Comparison of ENCODE assay signal across 11 cellular contexts in genomic region chr10:61866700-61867368, GRCh38. TPM values are rescaled to one million over a fixed set of nuclear protein-coding genes. Genes with fewer than 3 reads are reported as not detected.
A peak's percentile ranks its signal among the peaks of the same experiment; 100 is the strongest.
DNase-seq lines count a peak whose midpoint lies in the region; ATAC-seq and TF ChIP-seq lines count a peak whose summit lies in the region.
"Had no signal": no experiment of that assay in that cellular context is flagged by ENCODE, and none has a peak within 500 bp of the region (broad histone marks: within the 10 kb centered on the region; RNA-seq: fewer than 3 reads in every experiment).

No MANE protein-coding gene starts in this region.

- no peaks in the 10 kb centered on the region for H3K36me3 ChIP-seq in breast epithelium
- no peaks in the 10 kb centered on the region for H3K36me3 ChIP-seq in tibial artery
- no peaks in the 10 kb centered on the region for H3K36me3 ChIP-seq in PC-3 (ENCODE audit: low read depth, low read length)

- ATAC-seq in activated naive CD4-positive, alpha-beta T cell treated with anti-CD3 and anti-CD28 coated beads, Interleukin-2, amount 50 U/mL, for 72 hours, result peak; percentile 47 to 80
- no peak for ATAC-seq in memory B cell (ENCODE audit: low read depth)
- no peak for ATAC-seq in PC-3
- no peak for ATAC-seq in left colon
- ATAC-seq: Right ventricle myocardium inferior had no signal

- H3K79me2 ChIP-seq in PC-3 (ENCODE audit: low read length), result no peaks in the 10 kb centered on the region

- no peak overlapping the region for H3K9ac ChIP-seq in PC-3 (ENCODE audit: low read length)

- no peaks in the 10 kb centered on the region for H3K9me3 Mint-ChIP-seq in MCF 10A (ENCODE audit: unreplicated experiment)
- no peaks in the 10 kb centered on the region for H3K9me3 Mint-ChIP-seq in activated naive CD4-positive, alpha-beta T cell treated with anti-CD3 and anti-CD28 coated beads, Interleukin-2, amount 50 U/mL, for 72 hours
- H3K9me3 Mint-ChIP-seq in memory B cell, result no peaks in the 10 kb centered on the region

- peaks cover 6% of the 10 kb centered on the region for H3K9me2 ChIP-seq in PC-3 (replicated peaks; ENCODE audit: low read length)

- H3K9me3 ChIP-seq in breast epithelium (no peaks in the 10 kb centered on the region), tibial artery (no peaks in the 10 kb centered on the region), PC-3 (ENCODE audit: low read length) (no peaks in the 10 kb centered on the region)

- H3K4me3 ChIP-seq in breast epithelium (peak overlapping the region; percentile 31 to 67 (median 55)), tibial artery (peak overlapping the region; percentile 53 to 55), PC-3 (ENCODE audit: low read length) (no peak overlapping the region)

- no peaks in the 10 kb centered on the region for H3K27me3 Mint-ChIP-seq in MCF 10A (ENCODE audit: insufficient read depth, unreplicated experiment)
- no peaks in the 10 kb centered on the region for H3K27me3 Mint-ChIP-seq in memory B cell

- H3K27me3 ChIP-seq in breast epithelium (no peaks in the 10 kb centered on the region), tibial artery (no peaks in the 10 kb centered on the region), PC-3 (ENCODE audit: low read length) (no peaks in the 10 kb centered on the region)

- TF ChIP-seq POLR2A in breast epithelium (IDR thresholded peaks at IDR 0.05), result no peak

- H3F3A ChIP-seq in PC-3 (ENCODE audit: low read length, unreplicated experiment), result peaks cover 6% of the 10 kb centered on the region

- no peak overlapping the region for H3K27ac Mint-ChIP-seq in MCF 10A (ENCODE audit: low read depth, unreplicated experiment)
- no peak overlapping the region for H3K27ac Mint-ChIP-seq in activated naive CD4-positive, alpha-beta T cell treated with anti-CD3 and anti-CD28 coated beads, Interleukin-2, amount 50 U/mL, for 72 hours
- H3K27ac Mint-ChIP-seq in memory B cell, result peak overlapping the region; percentile 60

- H3K4me1 ChIP-seq in breast epithelium (no peaks in the 10 kb centered on the region), tibial artery (peaks cover 0 to 18% (median 8%) of the 10 kb centered on the region in 4 donors), PC-3 (ENCODE audit: insufficient read depth, low read length) (peaks cover 16% of the 10 kb centered on the region)

- TF ChIP-seq CTCF in breast epithelium (IDR thresholded peaks at IDR 0.05) (no peak), MCF 10A (IDR thresholded peaks at IDR 0.05; ENCODE audit: unreplicated experiment) (no peak), tibial artery (IDR thresholded peaks at IDR 0.05) (no peak), PC-3 (conservative IDR thresholded peaks at IDR 0.05; ENCODE audit: low read depth, low read length) (no peak)

- no peak overlapping the region for H2AFZ ChIP-seq in PC-3 (ENCODE audit: low read length)

- intact Hi-C loops in breast epithelium (cut with DNase I; ENCODE audit: low total_unique reads) (no loop called here), MCF 10A (cut with micrococcal nuclease) (no loop called here), tibial artery (cut with DNase I; ENCODE audit: low total_unique reads) (no loop called here), PC-3 (cut with micrococcal nuclease) (no loop called here), left colon (cut with DNase I, micrococcal nuclease) (no loop called here)

- BruUV-seq in MCF 10A (replicated peaks; lab: Mats Ljungman, UMichigan) (no TSS peak), PC-3 (replicated peaks; lab: Mats Ljungman, UMichigan) (no TSS peak)

- H4K20me1 ChIP-seq in PC-3 (ENCODE audit: low read length), result no peaks in the 10 kb centered on the region

- H3K4me3 Mint-ChIP-seq in MCF 10A (ENCODE audit: unreplicated experiment), result no peak overlapping the region
- H3K4me3 Mint-ChIP-seq in memory B cell, result peak overlapping the region; percentile 82

- H3K4me1 Mint-ChIP-seq in MCF 10A (ENCODE audit: insufficient read depth, unreplicated experiment) (no peaks in the 10 kb centered on the region), memory B cell (peaks cover 3% of the 10 kb centered on the region)

- DNase-seq in breast epithelium (ENCODE audit: low spot score in 2 of 2) (no peak), MCF 10A (ENCODE audit: unreplicated experiment) (no peak), memory B cell (ENCODE audit: low spot score in 2 of 2) (no peak), tibial artery (no peak), COR-L47 (lab: John Stamatoyannopoulos, UW) (no peak), PC-3 (no peak), left colon (no peak)
- no peak for DNase-seq in activated naive CD4-positive, alpha-beta T cell treated with anti-CD3 and anti-CD28 coated beads, Interleukin-2, amount 50 U/mL, for 72 hours (ENCODE audit: low spot score in 2 of 2)
- DNase-seq: DND-41, NCI-H1930 had no signal

- no peak overlapping the region for H3K27ac ChIP-seq in breast epithelium
- H3K27ac ChIP-seq in tibial artery, result peak overlapping the region; percentile 56 to 78
- H3K27ac ChIP-seq in PC-3 (ENCODE audit: low read length), result no peak overlapping the region

- POLR2A ChIA-PET in MCF 10A (lab: Yijun Ruan, JAX), result no interaction called here
- POLR2A ChIA-PET in PC-3 (lab: Charles Lee; ENCODE audit: unreplicated experiment), result no interaction called here

- CTCF ChIA-PET in MCF 10A (lab: Yijun Ruan, JAX), result no interaction called here
- CTCF ChIA-PET in PC-3 (lab: Charles Lee), result no interaction called here

- no peaks in the 10 kb centered on the region for H3K36me3 Mint-ChIP-seq in MCF 10A (ENCODE audit: insufficient read depth, unreplicated experiment)
- no peaks in the 10 kb centered on the region for H3K36me3 Mint-ChIP-seq in activated naive CD4-positive, alpha-beta T cell treated with anti-CD3 and anti-CD28 coated beads, Interleukin-2, amount 50 U/mL, for 72 hours
- H3K36me3 Mint-ChIP-seq in memory B cell, result no peaks in the 10 kb centered on the region

- H3K4me2 ChIP-seq in PC-3 (ENCODE audit: low read length), result no peak overlapping the region

RNA-seq across cellular contexts. Expression of gene ARID5B, which starts 34.7 kb away (rescaled TPM):
- total RNA-seq in breast epithelium, result 100 to 1,000 TPM in 2 of 3 donors, 10 to 100 TPM in 1; 89.5 to 166 (median 125) TPM
- 10.9 and 12.2 TPM in 2 replicates for total RNA-seq in MCF 10A (2022)
- 10 to 100 TPM; 52.1 to 95.4 TPM for total RNA-seq in activated naive CD4-positive, alpha-beta T cell treated with anti-CD3 and anti-CD28 coated beads, Interleukin-2, amount 50 U/mL, for 72 hours
- total RNA-seq in PC-3 (2014; rRNA removed), result 24.5 and 26.4 TPM in 2 replicates
- 10 to 100 TPM; 20.0 to 20.5 TPM for total RNA-seq in left colon

Comparison
In these comparisons a context has a peak if more than half of its experiments do, and no peak if none do; other contexts are left out.
1. H3K27ac ChIP-seq: peak in tibial artery (2 of 2); none in breast epithelium (0 of 2) and PC-3 (single experiment).
2. ATAC-seq: peak in activated naive CD4-positive, alpha-beta T cell treated with anti-CD3 and anti-CD28 coated beads, Interleukin-2, amount 50 U/mL, for 72 hours (2 of 2); none in memory B cell (single experiment), PC-3 (single experiment) and left colon (single experiment).